ENCODE assay signal across 1 cellular context in genomic region chr6:68181027-68181426, GRCh38.
TF ChIP-seq lines count a peak whose summit lies in the region.

No MANE protein-coding gene starts in this region.

TF ChIP-seq in H1, 55 proteins besides CTCF, POLR2A, EP300 and RAD21 (continued from another document):
- TF ChIP-seq CHD7 (IDR thresholded peaks at IDR 0.05; ENCODE audit: insufficient replicate concordance, low read length) (peak; percentile 68), RXRA (IDR thresholded peaks at IDR 0.05; ENCODE audit: insufficient read depth, low read depth, low read length) (peak; percentile 58; the same call in 1 of the 2 replicates)
